ENCODE assay signal across 1 cellular context in the genomic region with DNA sequence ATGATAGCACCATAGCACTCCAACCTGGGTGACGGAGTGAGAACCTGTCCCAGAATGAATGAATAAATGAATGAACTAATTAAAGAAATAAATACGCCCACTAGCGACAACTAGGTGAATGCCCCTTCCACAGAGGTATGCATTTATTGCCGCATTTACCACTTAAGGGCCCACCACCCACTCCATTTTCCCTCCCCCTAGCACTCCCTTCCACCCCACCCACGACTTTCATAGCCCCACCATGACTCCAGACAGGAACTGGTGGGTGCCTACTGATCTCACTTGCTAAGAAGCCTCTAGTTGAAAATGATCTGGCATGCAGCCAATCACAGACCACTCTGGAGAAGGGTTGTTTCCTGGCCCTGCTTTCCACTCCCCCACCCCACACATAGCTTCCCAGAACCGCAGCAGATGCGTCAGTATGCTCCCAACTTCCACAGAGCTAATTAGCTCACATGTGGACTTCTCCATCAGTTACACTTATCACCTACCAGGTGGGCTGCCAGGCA.
TF ChIP-seq lines count a peak whose summit lies in the region.

No MANE protein-coding gene starts in this region.

TF ChIP-seq in SK-N-SH, 30 proteins besides CTCF, POLR2A, EP300 and RAD21 (continued from another document):
- TF ChIP-seq, protein P1, sequence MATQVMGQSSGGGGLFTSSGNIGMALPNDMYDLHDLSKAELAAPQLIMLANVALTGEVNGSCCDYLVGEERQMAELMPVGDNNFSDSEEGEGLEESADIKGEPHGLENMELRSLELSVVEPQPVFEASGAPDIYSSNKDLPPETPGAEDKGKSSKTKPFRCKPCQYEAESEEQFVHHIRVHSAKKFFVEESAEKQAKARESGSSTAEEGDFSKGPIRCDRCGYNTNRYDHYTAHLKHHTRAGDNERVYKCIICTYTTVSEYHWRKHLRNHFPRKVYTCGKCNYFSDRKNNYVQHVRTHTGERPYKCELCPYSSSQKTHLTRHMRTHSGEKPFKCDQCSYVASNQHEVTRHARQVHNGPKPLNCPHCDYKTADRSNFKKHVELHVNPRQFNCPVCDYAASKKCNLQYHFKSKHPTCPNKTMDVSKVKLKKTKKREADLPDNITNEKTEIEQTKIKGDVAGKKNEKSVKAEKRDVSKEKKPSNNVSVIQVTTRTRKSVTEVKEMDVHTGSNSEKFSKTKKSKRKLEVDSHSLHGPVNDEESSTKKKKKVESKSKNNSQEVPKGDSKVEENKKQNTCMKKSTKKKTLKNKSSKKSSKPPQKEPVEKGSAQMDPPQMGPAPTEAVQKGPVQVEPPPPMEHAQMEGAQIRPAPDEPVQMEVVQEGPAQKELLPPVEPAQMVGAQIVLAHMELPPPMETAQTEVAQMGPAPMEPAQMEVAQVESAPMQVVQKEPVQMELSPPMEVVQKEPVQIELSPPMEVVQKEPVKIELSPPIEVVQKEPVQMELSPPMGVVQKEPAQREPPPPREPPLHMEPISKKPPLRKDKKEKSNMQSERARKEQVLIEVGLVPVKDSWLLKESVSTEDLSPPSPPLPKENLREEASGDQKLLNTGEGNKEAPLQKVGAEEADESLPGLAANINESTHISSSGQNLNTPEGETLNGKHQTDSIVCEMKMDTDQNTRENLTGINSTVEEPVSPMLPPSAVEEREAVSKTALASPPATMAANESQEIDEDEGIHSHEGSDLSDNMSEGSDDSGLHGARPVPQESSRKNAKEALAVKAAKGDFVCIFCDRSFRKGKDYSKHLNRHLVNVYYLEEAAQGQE (IDR thresholded peaks at IDR 0.05; ENCODE audit: low read depth, low read length), result no peak
- TF ChIP-seq MXI1 (IDR thresholded peaks at IDR 0.05; ENCODE audit: low read depth, low read length) (no peak), NFIC (IDR thresholded peaks at IDR 0.05; ENCODE audit: borderline replicate concordance) (no peak), GATA2 (CRISPR knock-in tag; IDR thresholded peaks at IDR 0.05) (no peak), RFX5 (IDR thresholded peaks at IDR 0.05; ENCODE audit: low read length) (no peak)
- TF ChIP-seq, protein P2, sequence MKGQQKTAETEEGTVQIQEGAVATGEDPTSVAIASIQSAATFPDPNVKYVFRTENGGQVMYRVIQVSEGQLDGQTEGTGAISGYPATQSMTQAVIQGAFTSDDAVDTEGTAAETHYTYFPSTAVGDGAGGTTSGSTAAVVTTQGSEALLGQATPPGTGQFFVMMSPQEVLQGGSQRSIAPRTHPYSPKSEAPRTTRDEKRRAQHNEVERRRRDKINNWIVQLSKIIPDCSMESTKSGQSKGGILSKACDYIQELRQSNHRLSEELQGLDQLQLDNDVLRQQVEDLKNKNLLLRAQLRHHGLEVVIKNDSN (IDR thresholded peaks at IDR 0.05; ENCODE audit: borderline replicate concordance, low read depth), result no peak
- TF ChIP-seq, protein P3, sequence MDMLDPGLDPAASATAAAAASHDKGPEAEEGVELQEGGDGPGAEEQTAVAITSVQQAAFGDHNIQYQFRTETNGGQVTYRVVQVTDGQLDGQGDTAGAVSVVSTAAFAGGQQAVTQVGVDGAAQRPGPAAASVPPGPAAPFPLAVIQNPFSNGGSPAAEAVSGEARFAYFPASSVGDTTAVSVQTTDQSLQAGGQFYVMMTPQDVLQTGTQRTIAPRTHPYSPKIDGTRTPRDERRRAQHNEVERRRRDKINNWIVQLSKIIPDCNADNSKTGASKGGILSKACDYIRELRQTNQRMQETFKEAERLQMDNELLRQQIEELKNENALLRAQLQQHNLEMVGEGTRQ (IDR thresholded peaks at IDR 0.05; ENCODE audit: borderline replicate concordance, low read depth, low read length), result no peak
TF ChIP-seq in SK-N-SH: peak in this region for 0.
